In genomic region chr11:94762208-94762607, GRCh38 we compare ENCODE assay signal across 9 cellular contexts. TPM values are rescaled to one million over a fixed set of nuclear protein-coding genes. Genes with fewer than 3 reads are reported as not detected.
A peak's percentile ranks its signal among the peaks of the same experiment; 100 is the strongest.
DNase-seq lines count a peak whose midpoint lies in the region; ATAC-seq and TF ChIP-seq lines count a peak whose summit lies in the region.
"Had no signal": no experiment of that assay in that cellular context is flagged by ENCODE, and none has a peak within 500 bp of the region (broad histone marks: within the 10 kb centered on the region; RNA-seq: fewer than 3 reads in every experiment).

No MANE protein-coding gene starts in this region.

- WGBS in SK-N-SH (ENCODE audit: low lambda C conversion rate), result 83% methylated on average over 1 of the region's 1 CpG
- WGBS in adrenal gland, 4 donors, result 89 to 95% (median 91%) methylated on average over 1 of the region's 1 CpG

- H3K27me3 ChIP-seq in SK-N-SH (ENCODE audit: insufficient read depth), result no peaks in the 10 kb centered on the region
- no peaks in the 10 kb centered on the region for H3K27me3 ChIP-seq in foreskin keratinocyte
- H3K27me3 ChIP-seq in adrenal gland, result no peaks in the 10 kb centered on the region

- intact Hi-C loops in adrenal gland (cut with DNase I), result no loop called here

- CTCF ChIA-PET in SK-N-SH (lab: Yijun Ruan, JAX), result interaction anchor here (0.6 to 8.6 kb wide), 11 partner anchors 9 to 1573 kb away, joined by 3 to 87 read pairs (median 3); no protein-coding TSS in a partner anchor

- no peak for TF ChIP-seq EP300 in SK-N-SH (IDR thresholded peaks at IDR 0.05; ENCODE audit: borderline replicate concordance in 1 of 2, low read depth in 1 of 2, low read length in 1 of 2)

- no peaks in the 10 kb centered on the region for H3K36me3 ChIP-seq in SK-N-SH (replicated peaks in 1 of 2; ENCODE audit: control insufficient read depth in 1 of 2, insufficient read depth in 2 of 2, low read length in 1 of 2)
- H3K36me3 ChIP-seq in adrenal gland (replicated peaks in 1 of 2), result no peaks in the 10 kb centered on the region

- DNase-seq in AG09309 (ENCODE audit: low read depth), result no peak
- DNase-seq in SK-N-SH, result no peak
- no peak for DNase-seq in foreskin keratinocyte
- no peak for DNase-seq in activated CD4-positive, CD25-positive, alpha-beta regulatory T cell treated with anti-CD3 and anti-CD28 coated beads, Interleukin-2, amount 50 U/mL, for 72 hours
- DNase-seq in adrenal gland, result no peak
- DNase-seq: NCI-H774 had no signal

- ATAC-seq in GM18907 (IDR thresholded peaks at IDR 0.05; ENCODE audit: unreplicated experiment) (peak; percentile 35), foreskin keratinocyte (no peak), GM18861 (IDR thresholded peaks at IDR 0.05; ENCODE audit: unreplicated experiment) (no peak), HG03045 (IDR thresholded peaks at IDR 0.05; ENCODE audit: unreplicated experiment) (no peak)

- TF ChIP-seq CTCF in AG09309 (IDR thresholded peaks at IDR 0.05; ENCODE audit: control insufficient read depth, insufficient read depth, low read depth, low read length, missing control alignments), result peak; percentile 57
- TF ChIP-seq CTCF in SK-N-SH (IDR thresholded peaks at IDR 0.05), result peak; percentile 49
- TF ChIP-seq CTCF in foreskin keratinocyte (conservative IDR thresholded peaks at IDR 0.05), result peak; percentile 70
- peak in 2 of 6 experiments; percentile 12 to 30 for TF ChIP-seq CTCF in adrenal gland (IDR thresholded peaks at IDR 0.05)

- peaks cover 0 to 4% of the 10 kb centered on the region in 2 experiments; a peak in 3 of 4 replicates for H3K4me1 ChIP-seq in SK-N-SH (ENCODE audit: control insufficient read depth in 1 of 2, insufficient read depth in 2 of 2, low read depth in 1 of 2, low read length in 1 of 2)
- H3K4me1 ChIP-seq in foreskin keratinocyte, result peaks cover 33% of the 10 kb centered on the region
- H3K4me1 ChIP-seq in adrenal gland (replicated peaks in 1 of 2), result no peaks in the 10 kb centered on the region

- H3K9ac ChIP-seq in SK-N-SH, result no peak overlapping the region

- H3F3A ChIP-seq in SK-N-SH (replicated peaks; ENCODE audit: insufficient read depth), result peaks cover 4% of the 10 kb centered on the region

- H3K9me3 ChIP-seq in SK-N-SH (no peaks in the 10 kb centered on the region), adrenal gland (replicated peaks in 1 of 3) (no peaks in the 10 kb centered on the region)

- H3K4me2 ChIP-seq in SK-N-SH, result no peak overlapping the region

- H3K4me3 ChIP-seq in AG09309 (ENCODE audit: control insufficient read depth, low read depth, low read length) (no peak overlapping the region), SK-N-SH (ENCODE audit: low read depth in 2 of 2, low read length in 1 of 2) (no peak overlapping the region), adrenal gland (no peak overlapping the region)

- H3K27ac ChIP-seq in SK-N-SH (ENCODE audit: low read depth in 2 of 2, low read length in 1 of 2) (no peak overlapping the region), foreskin keratinocyte (no peak overlapping the region), adrenal gland (no peak overlapping the region)

- POLR2A ChIA-PET in SK-N-SH (lab: Yijun Ruan, JAX), result no interaction called here

- TF ChIP-seq RAD21 in SK-N-SH (IDR thresholded peaks at IDR 0.05; ENCODE audit: low read length), result peak; percentile 62

- no peaks in the 10 kb centered on the region for H4K20me1 ChIP-seq in SK-N-SH (ENCODE audit: insufficient read depth)

- no peaks in the 10 kb centered on the region for H3K9me2 ChIP-seq in SK-N-SH

- no peak overlapping the region for H2AFZ ChIP-seq in SK-N-SH (ENCODE audit: low read depth)

- H3K79me2 ChIP-seq in SK-N-SH (ENCODE audit: insufficient read depth), result no peaks in the 10 kb centered on the region

- no peak for TF ChIP-seq POLR2A in adrenal gland (IDR thresholded peaks at IDR 0.05)

TF ChIP-seq in SK-N-SH, 30 proteins besides CTCF, POLR2A, EP300 and RAD21:
- TF ChIP-seq GATA2 (CRISPR knock-in tag; IDR thresholded peaks at IDR 0.05), result no peak
- peak; percentile 45 for TF ChIP-seq SMC3 (IDR thresholded peaks at IDR 0.05; ENCODE audit: low read depth, low read length)

RNA-seq across cellular contexts. Expression of gene AMOTL1, which starts 5.9 kb away (rescaled TPM):
- 10.7 and 11.7 TPM in 2 replicates for polyA plus RNA-seq in SK-N-SH (2012; rRNA removed)
- polyA plus RNA-seq in SK-N-SH (2012; cell fraction: cytosol; rRNA removed), result 8.5 and 11.1 TPM in 2 replicates
- polyA plus RNA-seq in SK-N-SH (2012; cell fraction: nucleus; rRNA removed), result 8.1 and 12.3 TPM in 2 replicates
- 158 and 182 TPM in 2 replicates for total RNA-seq in foreskin keratinocyte
- polyA plus RNA-seq in foreskin keratinocyte, result 25.6 and 26.8 TPM in 2 replicates
- 10 to 100 TPM; 15.6 to 26.7 (median 20.7) TPM for total RNA-seq in adrenal gland
- polyA plus RNA-seq in adrenal gland, result 10 to 100 TPM in 1 of 3 donors, 1 to 10 TPM in 2; 3.0 to 11.9 (median 6.6) TPM
